37 cellular contexts compared by ENCODE assay signal in the genomic region with DNA sequence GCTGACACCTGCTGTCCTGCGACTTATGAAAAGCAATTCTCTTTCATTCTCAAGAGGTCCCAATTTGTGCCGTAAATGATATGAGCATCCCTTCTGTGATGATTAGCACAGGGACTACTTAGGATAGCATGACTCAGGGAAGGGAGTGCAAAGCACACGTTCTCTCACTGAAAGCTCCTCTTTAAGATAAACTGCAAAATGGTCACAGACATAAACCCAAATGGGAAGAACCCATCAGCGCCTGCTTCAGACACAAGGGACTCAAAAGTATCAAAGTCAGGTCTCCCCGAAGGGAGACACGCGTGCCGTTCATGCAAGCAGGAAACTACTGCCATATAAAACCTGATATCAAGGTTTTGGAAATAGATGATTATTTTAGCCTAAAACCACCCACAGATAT. TPM values are rescaled to one million over a fixed set of nuclear protein-coding genes. Genes with fewer than 3 reads are reported as not detected.
"Had no signal": no experiment of that assay in that cellular context is flagged by ENCODE, and none has a peak within 500 bp of the region (broad histone marks: within the 10 kb centered on the region; RNA-seq: fewer than 3 reads in every experiment).

No MANE protein-coding gene starts in this region.

- H3K9me3 ChIP-seq: MG63 had no signal

- DNase-seq: Kasumi-1, KG1, MG63, MM.1S, MV-4-11, NCI-H1048, NCI-H1092, NCI-H1092 treated with DMSO at 0.1 percent for 48 hours, NCI-H1105, NCI-H1105 treated with DMSO at 0.1 percent for 48 hours, NCI-H1417, NCI-H1417 treated with DMSO at 0.1 percent for 48 hours, NCI-H1436, NCI-H1436 treated with DMSO at 0.1 percent for 48 hours, NCI-H146, NCI-H1694, NCI-H1694 treated with DMSO at 0.1 percent for 48 hours, NCI-H187, NCI-H187 treated with DMSO at 0.1 percent for 48 hours, NCI-H1930, NCI-H2029, NCI-H2029 treated with DMSO at 0.1 percent for 48 hours, NCI-H2081, NCI-H2081 treated with DMSO at 0.1 percent for 48 hours, NCI-H2107, NCI-H2171, NCI-H2171 treated with DMSO at 0.1 percent for 48 hours, NCI-H2227 treated with DMSO at 0.1 percent for 48 hours, NCI-H226, NCI-H345, NCI-H446, NCI-H446 treated with DMSO at 0.1 percent for 48 hours, NCI-H510A had no signal

- H3K4me3 ChIP-seq: MG63 had no signal

- H3K27ac ChIP-seq: KMS-11 had no signal

- H3K27me3 ChIP-seq: MG63 had no signal

- H3K36me3 ChIP-seq: MG63 had no signal

- H3K9ac ChIP-seq: KMS-11 had no signal

RNA-seq across cellular contexts. Expression of a gene that starts 33.9 kb away (rescaled TPM):
- total RNA-seq: LHCN-M2, M059J, MCF 10A had no signal
